11 cellular contexts compared by ENCODE assay signal in the genomic region with DNA sequence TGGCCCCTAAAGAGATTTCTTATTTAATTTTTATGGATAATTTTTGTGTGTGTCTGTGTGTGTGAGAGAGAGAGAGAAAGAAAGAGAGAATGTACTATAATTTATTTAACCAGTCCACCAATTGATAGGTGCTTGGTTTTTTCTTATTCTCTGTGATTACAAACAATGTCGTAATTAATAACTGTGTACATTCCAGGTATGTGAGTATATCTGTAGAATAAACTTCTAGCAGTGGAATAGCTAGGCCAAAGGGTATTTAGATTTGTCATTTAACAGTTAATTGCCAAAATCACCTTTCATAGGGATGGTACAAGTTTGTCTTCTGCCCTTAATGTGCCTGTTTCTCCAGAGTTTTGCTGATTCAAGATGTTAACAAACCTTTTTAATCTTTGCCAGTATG.
"Had no signal": no experiment of that assay in that cellular context is flagged by ENCODE, and none has a peak within 500 bp of the region (broad histone marks: within the 10 kb centered on the region; RNA-seq: fewer than 3 reads in every experiment).

No MANE protein-coding gene starts in this region.

- H3K9me3 Mint-ChIP-seq: GM23338, H9, HFFc6 had no signal

- FAIRE-seq: H1, H54 had no signal

- H3K4me3 ChIP-seq: GM23248, GM23338, HAP-1 had no signal

- H3K4me2 ChIP-seq: GM23338 had no signal

- H3K9ac ChIP-seq: GM23248 had no signal

- H3K27ac ChIP-seq: GM23248 had no signal

- H3K4me3 Mint-ChIP-seq: GM23338, H9, HFFc6 had no signal

- H2AFZ ChIP-seq: GM23248, GM23338 had no signal

- H3K9me3 ChIP-seq: HAP-1 had no signal

- H3K36me3 ChIP-seq: HAP-1 had no signal

- ATAC-seq: GM23338, HCT116 had no signal

- DNase-seq: GM23248, GOT3, H7, H9, HCEC 1CT, HFFc6 had no signal

- H3K27ac Mint-ChIP-seq: GM23338, H9, HFFc6 had no signal
